Comparison of ENCODE assay signal across 14 cellular contexts in genomic region chr1:22709227-22709626, GRCh38. TPM values are rescaled to one million over a fixed set of nuclear protein-coding genes. Genes with fewer than 3 reads are reported as not detected.
DNase-seq lines count a peak whose midpoint lies in the region; ATAC-seq, FAIRE-seq and TF ChIP-seq lines count a peak whose summit lies in the region.
"Had no signal": no experiment of that assay in that cellular context is flagged by ENCODE, and none has a peak within 500 bp of the region (broad histone marks: within the 10 kb centered on the region; RNA-seq: fewer than 3 reads in every experiment).

No MANE protein-coding gene starts in this region.

- no peak overlapping the region for H3K9ac ChIP-seq in HCT116 (ENCODE audit: low read length)
- H3K9ac ChIP-seq in mesendoderm (ENCODE audit: low read length), result no peak overlapping the region

- no peaks in the 10 kb centered on the region for H3K27me3 ChIP-seq in HCT116 (ENCODE audit: insufficient read depth, low read length)
- H3K27me3 ChIP-seq in bronchial epithelial cell (ENCODE audit: control insufficient read depth, insufficient read depth, low read length), result no peaks in the 10 kb centered on the region
- peaks cover 11% of the 10 kb centered on the region for H3K27me3 ChIP-seq in mesendoderm (ENCODE audit: insufficient read depth, low read length, poor library complexity)
- H3K27me3 ChIP-seq in body of pancreas, result no peaks in the 10 kb centered on the region

- no peaks in the 10 kb centered on the region for H3K9me3 Mint-ChIP-seq in activated T-cell treated with anti-CD3 and anti-CD28 coated beads, Interleukin-2, amount 50 U/mL, for 72 hours

- H3K9me3 ChIP-seq in HCT116 (ENCODE audit: control insufficient read depth in 1 of 2, insufficient read depth in 1 of 2, low read depth in 1 of 2, low read length in 2 of 2), result no peaks in the 10 kb centered on the region
- no peaks in the 10 kb centered on the region for H3K9me3 ChIP-seq in body of pancreas
- H3K9me3 ChIP-seq: suprapubic skin had no signal

- POLR2A ChIA-PET in HCT116 (lab: Charles Lee), result no interaction called here

- TF ChIP-seq CTCF in AG10803 (conservative IDR thresholded peaks at IDR 0.05; ENCODE audit: low read length) (peak; percentile 23; the same call in 1 of the 2 replicates), HCT116 (IDR thresholded peaks at IDR 0.05 in 2 of 3, conservative IDR thresholded peaks at IDR 0.05 in 1 of 3; ENCODE audit: borderline replicate concordance in 1 of 3, insufficient read depth in 1 of 3, low read depth in 2 of 3, low read length in 2 of 3) (peak in 2 of 3 experiments; percentile 61 to 65; a peak in 4 of 6 replicates), bronchial epithelial cell (IDR thresholded peaks at IDR 0.05; ENCODE audit: insufficient read depth, low read length, severe bottlenecking) (peak; percentile 14), body of pancreas (IDR thresholded peaks at IDR 0.05) (no peak)

- no peak for FAIRE-seq in bronchial epithelial cell (lab: Jason Lieb, UNC)

- H4K8ac ChIP-seq in mesendoderm (ENCODE audit: low read depth, low read length), result no peak overlapping the region

- no TSS peak for BruUV-seq in HCT116 (replicated peaks; lab: Mats Ljungman, UMichigan)

- TF ChIP-seq RAD21 in HCT116 (IDR thresholded peaks at IDR 0.05; ENCODE audit: low read depth), result peak; percentile 24; the same call in 1 of the 2 replicates

- no peak overlapping the region for H3K4me2 ChIP-seq in HCT116 (ENCODE audit: low read length)
- H3K4me2 ChIP-seq in mesendoderm (ENCODE audit: low read length), result no peak overlapping the region

- H3K79me1 ChIP-seq in mesendoderm (ENCODE audit: low read length), result no peaks in the 10 kb centered on the region

- intact Hi-C loops in HCT116 (cut with micrococcal nuclease), result no loop called here
- intact Hi-C loops in body of pancreas (cut with DNase I), result loop anchor here (10.0 kb wide), 1 partner anchor 256 kb away; no protein-coding TSS in a partner anchor

- H3K4me1 ChIP-seq in HCT116 (ENCODE audit: control insufficient read depth in 1 of 2, insufficient read depth in 2 of 2, low read length in 2 of 2) (peaks cover 0 to 22% of the 10 kb centered on the region in 2 experiments; a peak in 3 of 4 replicates), mesendoderm (ENCODE audit: control insufficient read depth, low read depth, low read length) (no peaks in the 10 kb centered on the region), body of pancreas (peaks cover 15% of the 10 kb centered on the region)

- H3K79me2 ChIP-seq in HCT116 (ENCODE audit: insufficient read depth, low read length) (no peaks in the 10 kb centered on the region), mesendoderm (ENCODE audit: control insufficient read depth, insufficient read depth, low read length) (no peaks in the 10 kb centered on the region)

- no peak overlapping the region for H2BK120ac ChIP-seq in mesendoderm (ENCODE audit: low read depth, low read length)

- no peak overlapping the region for H3K27ac Mint-ChIP-seq in activated T-cell treated with anti-CD3 and anti-CD28 coated beads, Interleukin-2, amount 50 U/mL, for 72 hours

- no peak overlapping the region for H2AFZ ChIP-seq in HCT116 (ENCODE audit: low read depth, low read length, poor library complexity, severe bottlenecking)

- RAD21 ChIA-PET in HCT116 (lab: Charles Lee; ENCODE audit: low non-redundant PET in 1 of 2, low total read pairs in 2 of 2, uncharacterized antibody in 2 of 2, unreplicated experiment in 2 of 2), result no interaction called here

- peaks cover 10% of the 10 kb centered on the region for H3K4me1 Mint-ChIP-seq in activated T-cell treated with anti-CD3 and anti-CD28 coated beads, Interleukin-2, amount 50 U/mL, for 72 hours (ENCODE audit: low read depth)

- H3K4me3 ChIP-seq in AG10803 (ENCODE audit: low read length) (no peak overlapping the region), HCT116 (replicated peaks in 1 of 2; ENCODE audit: low read depth in 1 of 2, low read length in 2 of 2) (no peak overlapping the region), bronchial epithelial cell (ENCODE audit: low read depth, low read length) (no peak overlapping the region), mesendoderm (ENCODE audit: low read length) (no peak overlapping the region), body of pancreas (no peak overlapping the region)

- H3K18ac ChIP-seq in mesendoderm (ENCODE audit: low read length), result no peak overlapping the region

- ATAC-seq in HCT116 (no peak), body of pancreas (no peak)
- no peak for ATAC-seq in activated T-cell treated with anti-CD3 and anti-CD28 coated beads, Interleukin-2, amount 50 U/mL, for 72 hours (replicated peaks in 1 of 2)

- peaks cover 58% of the 10 kb centered on the region for H3K27me3 Mint-ChIP-seq in activated T-cell treated with anti-CD3 and anti-CD28 coated beads, Interleukin-2, amount 50 U/mL, for 72 hours (ENCODE audit: low read depth)

- no peak overlapping the region for H3K4me3 Mint-ChIP-seq in activated T-cell treated with anti-CD3 and anti-CD28 coated beads, Interleukin-2, amount 50 U/mL, for 72 hours

- no peak overlapping the region for H2BK5ac ChIP-seq in mesendoderm (ENCODE audit: low read length)

- no peak overlapping the region for H4K5ac ChIP-seq in mesendoderm (ENCODE audit: low read length)

- H2AK5ac ChIP-seq in mesendoderm (ENCODE audit: low read length), result no peak overlapping the region

- WGBS in mesendoderm (ENCODE audit: extremely low coverage, insufficient coverage, low lambda C conversion rate), result no CpG with 5 or more reads among the region's 3 CpGs
- 79 to 80% methylated on average over 3 of the region's 3 CpGs for WGBS in body of pancreas, 2 donors

- no peak for DNase-seq in AG10803 (ENCODE audit: low read depth)
- DNase-seq in HCT116 (ENCODE audit: low read depth, low spot score), result no peak
- no peak for DNase-seq in bronchial epithelial cell (ENCODE audit: low read depth)
- DNase-seq in mesendoderm, result peak; percentile 50
- DNase-seq in activated CD4-positive, CD25-positive, alpha-beta regulatory T cell treated with anti-CD3 and anti-CD28 coated beads, Interleukin-2, amount 50 U/mL, for 72 hours, result no peak
- no peak for DNase-seq in amygdala (lab: John Stamatoyannopoulos, UW)
- DNase-seq in body of pancreas, result no peak
- no peak for DNase-seq in activated T-cell treated with anti-CD3 and anti-CD28 coated beads, Interleukin-2, amount 50 U/mL, for 72 hours
- DNase-seq: activated T-cell treated with anti-CD3 and anti-CD28 coated beads, Interleukin-2, amount 50 U/mL, for 1 hour; DMS153; MV-4-11; stimulated activated CD4-positive, alpha-beta T cell treated with anti-CD3 and anti-CD28 coated beads, Interleukin-2, amount 100 ng/mL, for 48 hours; T1000 had no signal

- no peak overlapping the region for H3K56ac ChIP-seq in mesendoderm (ENCODE audit: low read length)

- H3K27ac ChIP-seq in HCT116 (ENCODE audit: low read depth, low read length) (no peak overlapping the region), mesendoderm (ENCODE audit: low read depth, low read length) (no peak overlapping the region), body of pancreas (no peak overlapping the region)
- H3K27ac ChIP-seq: suprapubic skin had no signal

- CTCF ChIA-PET in HCT116 (lab: Charles Lee), result interaction anchor here (0.8 to 1.8 kb wide), 5 partner anchors 11 to 153 kb away, joined by 3 to 7 read pairs (median 3); no protein-coding TSS in a partner anchor

- H3K36me3 ChIP-seq in HCT116 (ENCODE audit: control insufficient read depth in 1 of 2, insufficient read depth in 2 of 2, low read length in 2 of 2) (no peaks in the 10 kb centered on the region), bronchial epithelial cell (ENCODE audit: control insufficient read depth, insufficient read depth, low read length) (no peaks in the 10 kb centered on the region), mesendoderm (ENCODE audit: control insufficient read depth, insufficient read depth, low read length) (no peaks in the 10 kb centered on the region), body of pancreas (replicated peaks in 1 of 2; ENCODE audit: insufficient read depth in 1 of 2, low read depth in 2 of 2) (no peaks in the 10 kb centered on the region)
- H3K36me3 ChIP-seq: suprapubic skin had no signal

- H3K9me2 ChIP-seq in HCT116 (ENCODE audit: insufficient read depth), result no peaks in the 10 kb centered on the region

- no peak overlapping the region for H3K23ac ChIP-seq in mesendoderm (ENCODE audit: low read length)

- no peaks in the 10 kb centered on the region for H3K36me3 Mint-ChIP-seq in activated T-cell treated with anti-CD3 and anti-CD28 coated beads, Interleukin-2, amount 50 U/mL, for 72 hours (ENCODE audit: insufficient read depth in 2 of 2)

- no peak overlapping the region for H3K4ac ChIP-seq in mesendoderm (ENCODE audit: low read depth, low read length)

- TF ChIP-seq POLR2A in HCT116 (IDR thresholded peaks at IDR 0.05; ENCODE audit: borderline replicate concordance, extremely low read depth, insufficient read depth, insufficient read length), result no peak
- no peak for TF ChIP-seq POLR2A in body of pancreas (IDR thresholded peaks at IDR 0.05)

- H4K20me1 ChIP-seq in HCT116 (ENCODE audit: insufficient read depth), result no peaks in the 10 kb centered on the region

- H2BK15ac ChIP-seq in mesendoderm (replicated peaks; ENCODE audit: low read depth), result no peak overlapping the region

TF ChIP-seq in HCT116, 20 proteins besides CTCF, POLR2A, EP300 and RAD21 (continues in another document):
- TF ChIP-seq CEBPB (IDR thresholded peaks at IDR 0.05; ENCODE audit: low read depth), result no peak
- TF ChIP-seq CBX3 (IDR thresholded peaks at IDR 0.05; ENCODE audit: low read depth), result no peak
- no peak for TF ChIP-seq ZNF274 (IDR thresholded peaks at IDR 0.05; ENCODE audit: low read depth, low read length)
- TF ChIP-seq FOSL1 (IDR thresholded peaks at IDR 0.05; ENCODE audit: low read depth), result no peak

RNA-seq across cellular contexts. Expression of gene EPHB2, which starts 1.4 kb away (rescaled TPM):
- 19.5 TPM for total RNA-seq in HCT116 (2021; ENCODE audit: unreplicated experiment)
- 19.4 and 22.0 TPM in 2 replicates for polyA plus RNA-seq in HCT116 (2012)
- 10.0 and 16.4 TPM in 2 replicates for total RNA-seq in bronchial epithelial cell
- polyA plus RNA-seq in mesendoderm (2013, experiment 1 of 2), result 5.6 TPM
- polyA plus RNA-seq in mesendoderm (2013, experiment 2 of 2), result 6.2 TPM
- 1 to 10 TPM; 2.9 to 7.9 TPM for total RNA-seq in body of pancreas
- total RNA-seq in activated T-cell treated with anti-CD3 and anti-CD28 coated beads, Interleukin-2, amount 50 U/mL, for 72 hours, result under 1 TPM in 1 of 2 donors, not detected in 1; 0.22 TPM

RNA-seq across cellular contexts. Expression of gene C1QB, which starts 56.2 kb away (rescaled TPM):
- 0.32 TPM for total RNA-seq in HCT116 (2021; ENCODE audit: unreplicated experiment)
- polyA plus RNA-seq in HCT116 (2012), result not detected in 2 replicates
- not detected in 2 replicates for total RNA-seq in bronchial epithelial cell
- not detected for polyA plus RNA-seq in mesendoderm (2013, experiment 1 of 2)
- not detected for polyA plus RNA-seq in mesendoderm (2013, experiment 2 of 2)
- total RNA-seq in body of pancreas, result 10 to 100 TPM; 73.9 to 85.4 TPM
- total RNA-seq in activated T-cell treated with anti-CD3 and anti-CD28 coated beads, Interleukin-2, amount 50 U/mL, for 72 hours, result not detected

Comparison
In these comparisons a context has a peak if more than half of its experiments do, and no peak if none do; other contexts are left out.
1. CTCF ChIP-seq: peak in AG10803 (single experiment), HCT116 (2 of 3) and bronchial epithelial cell (single experiment); none in body of pancreas (0 of 7).
2. RNA of gene C1QB, which starts 56.2 kb away (total RNA-seq): 73.9 to 85.4 TPM in body of pancreas; 0.32 TPM in HCT116 (single experiment), not detected in bronchial epithelial cell and not detected in activated T-cell treated with anti-CD3 and anti-CD28 coated beads, Interleukin-2, amount 50 U/mL, for 72 hours; every median in the first group is over 10 times any median in the second.